In the genomic region with DNA sequence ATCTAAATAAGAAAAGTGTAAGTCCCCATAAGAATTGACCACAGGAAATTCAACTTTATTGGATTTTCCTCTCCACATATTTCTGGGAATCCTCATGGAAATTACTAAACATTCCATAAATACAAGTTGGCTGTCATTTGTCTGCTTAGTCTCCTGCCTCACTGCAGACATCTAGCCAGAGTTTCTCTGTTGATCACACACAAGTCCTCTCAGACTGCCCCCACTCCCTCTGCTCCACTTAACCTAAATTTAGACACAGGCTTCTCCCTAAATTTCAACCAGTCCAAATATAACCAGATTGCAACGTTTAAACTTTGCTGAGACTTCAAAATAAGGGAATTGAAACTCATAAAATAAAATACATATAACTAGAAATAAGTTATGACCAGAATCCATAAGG, we compare ENCODE assay signal across 21 cellular contexts.
"Had no signal": no experiment of that assay in that cellular context is flagged by ENCODE, and none has a peak within 500 bp of the region (broad histone marks: within the 10 kb centered on the region; RNA-seq: fewer than 3 reads in every experiment).

No MANE protein-coding gene starts in this region.

- DNase-seq: activated CD8-positive, alpha-beta memory T cell treated with anti-CD3 and anti-CD28 coated beads for 24 hours; activated CD8-positive, alpha-beta memory T cell treated with anti-CD3 and anti-CD28 coated beads, Interleukin-2, amount 50 U/mL, for 4 hours; activated T-cell treated with anti-CD3 and anti-CD28 coated beads, Interleukin-2, amount 50 U/mL, for 24 hours; adrenal gland; cerebellar nuclear complex; cortex of kidney; endodermal cell; esophagus squamous epithelium; kidney; natural killer cell; stimulated activated CD4-positive, alpha-beta T cell treated with anti-CD3 and anti-CD28 coated beads, Interleukin-12 subunit alpha, Interleukin-12 subunit beta, amount 100 ng/mL, for 4 hours; stimulated activated CD4-positive, alpha-beta T cell treated with anti-CD3 and anti-CD28 coated beads, Interleukin-4, amount 100 ng/mL, for 4 hours; stimulated activated naive CD8-positive, alpha-beta T cell treated with anti-CD3 and anti-CD28 coated beads, Interleukin-15, amount 100 ng/mL, for 72 hours; T-cell; tibial artery had no signal

- H3K27ac ChIP-seq: adrenal gland, ascending aorta, breast epithelium, esophagus squamous epithelium, gastroesophageal sphincter, tibial artery had no signal

- H3K36me3 ChIP-seq: adrenal gland, ascending aorta, breast epithelium, esophagus squamous epithelium, gastroesophageal sphincter, tibial artery had no signal

- H3K4me1 ChIP-seq: adrenal gland, ascending aorta, breast epithelium, esophagus squamous epithelium, tibial artery had no signal

- H3K9me3 ChIP-seq: adrenal gland, ascending aorta, breast epithelium, esophagus squamous epithelium, gastroesophageal sphincter, tibial artery had no signal

- H3K4me3 ChIP-seq: adrenal gland, ascending aorta, breast epithelium, esophagus squamous epithelium, gastroesophageal sphincter, tibial artery had no signal

- H3K27me3 ChIP-seq: adrenal gland, ascending aorta, breast epithelium, esophagus squamous epithelium, gastroesophageal sphincter, tibial artery had no signal

- ATAC-seq: activated naive CD4-positive, alpha-beta T cell treated with anti-CD3 and anti-CD28 coated beads, Interleukin-2, amount 50 U/mL, for 72 hours; activated T-helper 17 cell treated with anti-CD3 and anti-CD28 coated beads, Interleukin-2, amount 50 U/mL, for 72 hours; gastroesophageal sphincter; left lobe of liver; natural killer cell; stimulated activated naive CD8-positive, alpha-beta T cell treated with anti-CD3 and anti-CD28 coated beads, Interleukin-15, amount 100 ng/mL, for 72 hours; T-cell had no signal
